Comparison of ENCODE assay signal across 16 cellular contexts in genomic region chr6:6748001-6748400, GRCh38.
DNase-seq lines count a peak whose midpoint lies in the region; ATAC-seq and TF ChIP-seq lines count a peak whose summit lies in the region.
"Had no signal": no experiment of that assay in that cellular context is flagged by ENCODE, and none has a peak within 500 bp of the region (broad histone marks: within the 10 kb centered on the region; RNA-seq: fewer than 3 reads in every experiment).

No MANE protein-coding gene starts in this region.

- H3K9me3 ChIP-seq in right atrium auricular region = no peaks in the 10 kb centered on the region

- no peak overlapping the region for H3K4me3 ChIP-seq in right atrium auricular region

- no peak overlapping the region for H3K4me3 Mint-ChIP-seq in stimulated activated effector memory CD8-positive, alpha-beta T cell treated with anti-CD3 and anti-CD28 coated beads, Interleukin-12 subunit alpha, Interleukin-12 subunit beta, amount 100 ng/mL, for 72 hours
- H3K4me3 Mint-ChIP-seq: CD4-positive, CD25-positive, alpha-beta regulatory T cell; H9; IgD-negative memory B cell had no signal

- peaks cover 0 to 59% of the 10 kb centered on the region in 2 donors for H3K4me1 ChIP-seq in right atrium auricular region

- no peaks in the 10 kb centered on the region for H3K9me3 Mint-ChIP-seq in stimulated activated effector memory CD8-positive, alpha-beta T cell treated with anti-CD3 and anti-CD28 coated beads, Interleukin-12 subunit alpha, Interleukin-12 subunit beta, amount 100 ng/mL, for 72 hours
- H3K9me3 Mint-ChIP-seq: CD4-positive, CD25-positive, alpha-beta regulatory T cell had no signal

- peaks cover 14% of the 10 kb centered on the region for H3K4me1 Mint-ChIP-seq in stimulated activated effector memory CD8-positive, alpha-beta T cell treated with anti-CD3 and anti-CD28 coated beads, Interleukin-12 subunit alpha, Interleukin-12 subunit beta, amount 100 ng/mL, for 72 hours

- no peaks in the 10 kb centered on the region for H3K27me3 ChIP-seq in right atrium auricular region

- no peak for TF ChIP-seq CTCF in right atrium auricular region (IDR thresholded peaks at IDR 0.05)
- TF ChIP-seq CTCF in VCaP (conservative IDR thresholded peaks at IDR 0.05) = no peak

- H3K27ac Mint-ChIP-seq in stimulated activated effector memory CD8-positive, alpha-beta T cell treated with anti-CD3 and anti-CD28 coated beads, Interleukin-12 subunit alpha, Interleukin-12 subunit beta, amount 100 ng/mL, for 72 hours = no peak overlapping the region
- H3K27ac Mint-ChIP-seq: CD4-positive, CD25-positive, alpha-beta regulatory T cell; H9; IgD-negative memory B cell had no signal

- no peak for DNase-seq in right atrium auricular region (ENCODE audit: low spot score)
- DNase-seq in left cardiac atrium = no peak
- peak; percentile 55 for DNase-seq in mesenteric fat pad (ENCODE audit: low spot score)
- no peak for DNase-seq in nucleus accumbens (lab: John Stamatoyannopoulos, UW)
- no peak for DNase-seq in stimulated activated effector memory CD8-positive, alpha-beta T cell treated with anti-CD3 and anti-CD28 coated beads, Interleukin-12 subunit alpha, Interleukin-12 subunit beta, amount 100 ng/mL, for 72 hours (ENCODE audit: low spot score in 2 of 2)
- no peak for DNase-seq in Kasumi-1 (lab: John Stamatoyannopoulos, UW)
- DNase-seq: AML-193; CD4-positive, CD25-positive, alpha-beta regulatory T cell; DMS79; H9; NCI-H1105 treated with DMSO at 0.1 percent for 48 hours; NCI-H187; NCI-H345; NCI-H69 had no signal

- intact Hi-C loops in left cardiac atrium (cut with DNase I) = no loop called here

- ATAC-seq in left cardiac atrium = no peak
- no peak for ATAC-seq in stimulated activated effector memory CD8-positive, alpha-beta T cell treated with anti-CD3 and anti-CD28 coated beads, Interleukin-12 subunit alpha, Interleukin-12 subunit beta, amount 100 ng/mL, for 72 hours

- no peaks in the 10 kb centered on the region for H3K36me3 Mint-ChIP-seq in stimulated activated effector memory CD8-positive, alpha-beta T cell treated with anti-CD3 and anti-CD28 coated beads, Interleukin-12 subunit alpha, Interleukin-12 subunit beta, amount 100 ng/mL, for 72 hours
- H3K36me3 Mint-ChIP-seq: CD4-positive, CD25-positive, alpha-beta regulatory T cell had no signal

- H3K36me3 ChIP-seq in right atrium auricular region = no peaks in the 10 kb centered on the region

- H3K27ac ChIP-seq in right atrium auricular region (peak overlapping the region; percentile 84 to 91), VCaP (peak overlapping the region; percentile 76)
